8 cellular contexts compared by ENCODE assay signal in genomic region chr16:54286330-54287017, GRCh38. TPM values are rescaled to one million over a fixed set of nuclear protein-coding genes. Genes with fewer than 3 reads are reported as not detected.
DNase-seq lines count a peak whose midpoint lies in the region; ATAC-seq and TF ChIP-seq lines count a peak whose summit lies in the region.

Gene IRX3, minus strand, starts transcription at chr16:54286787. Its CDS starts 737 bp downstream, at chr16:54286050.

- H3K4me1 Mint-ChIP-seq in stimulated activated effector memory CD8-positive, alpha-beta T cell treated with anti-CD3 and anti-CD28 coated beads, Interleukin-12 subunit alpha, Interleukin-12 subunit beta, amount 100 ng/mL, for 72 hours: peaks cover 43% of the 10 kb centered on the region

- peak; percentile 83 for DNase-seq in HT1080 (ENCODE audit: low read depth)
- DNase-seq in NT2/D1 (ENCODE audit: low read depth, low spot score): peak; percentile 84
- peak; percentile 92 to 94 for DNase-seq in cardiac fibroblast (ENCODE audit: low read depth in 2 of 2)
- peak; percentile 84 for DNase-seq in islet precursor cell
- no peak for DNase-seq in stimulated activated effector memory CD8-positive, alpha-beta T cell treated with anti-CD3 and anti-CD28 coated beads, Interleukin-12 subunit alpha, Interleukin-12 subunit beta, amount 100 ng/mL, for 72 hours (ENCODE audit: low spot score in 2 of 2)
- DNase-seq in KG1 (lab: John Stamatoyannopoulos, UW): no peak

- H3K27ac ChIP-seq in C4-2B: peak within 1 kb of the TSS; percentile 87

- H3K9me3 Mint-ChIP-seq in stimulated activated effector memory CD8-positive, alpha-beta T cell treated with anti-CD3 and anti-CD28 coated beads, Interleukin-12 subunit alpha, Interleukin-12 subunit beta, amount 100 ng/mL, for 72 hours: no peaks in the 10 kb centered on the region

- H3K4me3 Mint-ChIP-seq in stimulated activated effector memory CD8-positive, alpha-beta T cell treated with anti-CD3 and anti-CD28 coated beads, Interleukin-12 subunit alpha, Interleukin-12 subunit beta, amount 100 ng/mL, for 72 hours: peak within 1 kb of the TSS; percentile 47

- no peaks in the 10 kb centered on the region for H3K36me3 ChIP-seq in NT2/D1 (ENCODE audit: insufficient read depth, insufficient read length, low read length)

- no peaks in the 10 kb centered on the region for H3K9me3 ChIP-seq in NT2/D1 (ENCODE audit: insufficient read depth, low read length)

- H3K4me1 ChIP-seq in NT2/D1 (ENCODE audit: insufficient read depth, insufficient read length): peaks cover 13% of the 10 kb centered on the region

- TF ChIP-seq CTCF in C4-2B (conservative IDR thresholded peaks at IDR 0.05) (no peak), cardiac fibroblast (IDR thresholded peaks at IDR 0.05; ENCODE audit: low read depth, low read length) (no peak)

- no peak within 1 kb of the TSS for H3K27ac Mint-ChIP-seq in stimulated activated effector memory CD8-positive, alpha-beta T cell treated with anti-CD3 and anti-CD28 coated beads, Interleukin-12 subunit alpha, Interleukin-12 subunit beta, amount 100 ng/mL, for 72 hours

- H3K9ac ChIP-seq in NT2/D1 (ENCODE audit: insufficient read length, low read depth): peak within 1 kb of the TSS; percentile 85

- peaks cover 13% of the 10 kb centered on the region for H3K36me3 Mint-ChIP-seq in stimulated activated effector memory CD8-positive, alpha-beta T cell treated with anti-CD3 and anti-CD28 coated beads, Interleukin-12 subunit alpha, Interleukin-12 subunit beta, amount 100 ng/mL, for 72 hours

- peaks cover 84% of the 10 kb centered on the region for H3K27me3 ChIP-seq in NT2/D1 (ENCODE audit: insufficient read depth, insufficient read length)

- peak within 1 kb of the TSS; percentile 65 for H3K4me3 ChIP-seq in NT2/D1 (ENCODE audit: insufficient read length, low read depth)
- H3K4me3 ChIP-seq in cardiac fibroblast (replicated peaks in 1 of 2; ENCODE audit: low read depth in 2 of 2, low read length in 2 of 2): peak within 1 kb of the TSS; percentile 65 to 79

- ATAC-seq in stimulated activated effector memory CD8-positive, alpha-beta T cell treated with anti-CD3 and anti-CD28 coated beads, Interleukin-12 subunit alpha, Interleukin-12 subunit beta, amount 100 ng/mL, for 72 hours: no peak
- ATAC-seq in GM19463 (IDR thresholded peaks at IDR 0.05; ENCODE audit: unreplicated experiment): no peak

RNA-seq across cellular contexts. Expression of gene IRX3, which starts in this region (rescaled TPM):
- total RNA-seq in HT1080 (2014; rRNA removed; shearing (Covaris generic)): 7.2 and 9.8 TPM in 2 replicates
- 6.4 and 8.2 TPM in 2 replicates for polyA plus RNA-seq in HT1080 (2015; cell fraction: cytosol; rRNA removed)
- 5.4 and 5.8 TPM in 2 replicates for polyA plus RNA-seq in HT1080 (2015; cell fraction: nucleus; rRNA removed)

Comparison
In these comparisons a context has a peak if more than half of its experiments do, and no peak if none do; other contexts are left out.
1. DNase-seq: peak in HT1080 (single experiment), NT2/D1 (single experiment), cardiac fibroblast (2 of 2) and islet precursor cell (single experiment); none in stimulated activated effector memory CD8-positive, alpha-beta T cell treated with anti-CD3 and anti-CD28 coated beads, Interleukin-12 subunit alpha, Interleukin-12 subunit beta, amount 100 ng/mL, for 72 hours (0 of 2) and KG1 (single experiment).